ENCODE assay signal across 8 cellular contexts in the genomic region with DNA sequence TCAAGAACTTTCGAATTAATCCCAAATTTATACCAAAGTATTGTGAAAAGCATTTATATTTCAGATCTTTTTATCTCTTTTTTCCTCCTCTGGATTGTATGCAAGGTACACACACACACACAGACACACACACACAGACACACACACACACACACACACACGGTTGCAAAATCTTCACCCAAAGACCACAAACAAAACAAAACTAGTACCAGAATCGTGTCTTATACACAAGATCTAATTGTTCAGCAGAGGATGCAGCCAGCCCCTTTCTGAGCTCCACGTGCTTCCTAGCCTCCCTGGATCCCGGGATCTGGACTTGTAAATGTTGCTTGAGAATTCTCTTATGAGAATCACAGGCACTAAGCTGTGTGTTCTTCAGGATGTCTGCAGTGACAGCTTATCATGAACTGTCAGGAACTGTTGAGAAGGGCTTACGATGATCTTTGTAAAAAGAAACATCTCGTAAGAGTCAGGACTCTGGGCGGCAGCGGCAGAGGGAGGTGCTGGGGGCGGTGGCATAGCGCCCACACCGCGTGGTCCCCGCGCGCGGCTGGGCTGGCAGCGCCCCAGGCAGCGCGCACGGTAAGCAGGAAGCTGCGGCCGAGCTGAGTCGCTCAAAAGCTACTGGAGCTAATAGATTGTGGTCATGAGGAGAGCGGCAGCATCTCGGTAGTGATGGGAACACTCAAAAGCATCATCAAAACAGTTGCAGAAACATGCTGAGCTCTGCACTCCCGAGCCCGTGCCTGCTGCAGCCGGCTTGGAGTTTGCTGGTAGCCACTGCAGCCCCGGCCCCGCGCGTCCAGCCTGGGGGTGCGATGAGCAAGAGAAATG.
A peak's percentile ranks its signal among the peaks of the same experiment; 100 is the strongest.
DNase-seq lines count a peak whose midpoint lies in the region; ATAC-seq, FAIRE-seq and TF ChIP-seq lines count a peak whose summit lies in the region.

No MANE protein-coding gene starts in this region.

- H3K27me3 Mint-ChIP-seq in astrocyte (ENCODE audit: low read depth, unreplicated experiment), result peaks cover 24% of the 10 kb centered on the region

- H3K4me2 ChIP-seq in astrocyte (ENCODE audit: low read length), result peak overlapping the region; percentile 82

- H3K4me3 ChIP-seq in ACC112 (ENCODE audit: low read depth, low read length) (peak overlapping the region; percentile 43), astrocyte (ENCODE audit: insufficient read depth, low read depth, low read length) (peak overlapping the region; percentile 42)

- H3K4me1 ChIP-seq in ACC112 (ENCODE audit: control insufficient read depth, insufficient read depth, low read length, unreplicated experiment) (no peaks in the 10 kb centered on the region), astrocyte (ENCODE audit: insufficient read depth, low read length) (peaks cover 3% of the 10 kb centered on the region)

- no peak overlapping the region for H3K27ac Mint-ChIP-seq in astrocyte (ENCODE audit: unreplicated experiment)

- H3K36me3 ChIP-seq in ACC112 (ENCODE audit: insufficient read depth, low read length) (no peaks in the 10 kb centered on the region), astrocyte (ENCODE audit: insufficient read depth, low read length) (no peaks in the 10 kb centered on the region)

- no peaks in the 10 kb centered on the region for H3K9me3 ChIP-seq in astrocyte (ENCODE audit: insufficient read depth, low read depth, low read length)

- no peaks in the 10 kb centered on the region for H3K36me3 Mint-ChIP-seq in astrocyte (ENCODE audit: low read depth, unreplicated experiment)

- peak; percentile 79 for ATAC-seq in GM18873 (IDR thresholded peaks at IDR 0.05; ENCODE audit: low FRiP score, unreplicated experiment)
- peak; percentile 96 for ATAC-seq in HG03354 (IDR thresholded peaks at IDR 0.05; ENCODE audit: poor library complexity, severe bottlenecking, unreplicated experiment)
- no peak for ATAC-seq in GM19455 (IDR thresholded peaks at IDR 0.05; ENCODE audit: unreplicated experiment)

- no peaks in the 10 kb centered on the region for H3K27me3 ChIP-seq in ACC112 (ENCODE audit: insufficient read depth, low read length)
- peaks cover 4% of the 10 kb centered on the region for H3K27me3 ChIP-seq in astrocyte (ENCODE audit: insufficient read depth, low read length)

- no peaks in the 10 kb centered on the region for H3K79me2 ChIP-seq in ACC112 (ENCODE audit: control insufficient read depth, insufficient read depth, low read length, unreplicated experiment)
- H3K79me2 ChIP-seq in astrocyte (ENCODE audit: insufficient read depth, low read length), result no peaks in the 10 kb centered on the region

- peak overlapping the region; percentile 41 for H3K9ac ChIP-seq in astrocyte (ENCODE audit: low read length)

- H3K9me3 Mint-ChIP-seq in astrocyte (ENCODE audit: unreplicated experiment), result no peaks in the 10 kb centered on the region

- no peak for TF ChIP-seq CTCF in astrocyte (IDR thresholded peaks at IDR 0.05; ENCODE audit: insufficient read depth, low read depth, low read length)

- H3K4me3 Mint-ChIP-seq in astrocyte (ENCODE audit: unreplicated experiment), result peak overlapping the region; percentile 58

- no peaks in the 10 kb centered on the region for H4K20me1 ChIP-seq in astrocyte (ENCODE audit: insufficient read depth, low read length)

- peak overlapping the region; percentile 62 for H2AFZ ChIP-seq in ACC112 (ENCODE audit: low read length, unreplicated experiment)
- H2AFZ ChIP-seq in astrocyte (ENCODE audit: low read depth, low read length), result peak overlapping the region; percentile 32

- H3K4me1 Mint-ChIP-seq in astrocyte (ENCODE audit: low read depth, unreplicated experiment), result no peaks in the 10 kb centered on the region

- H3K27ac ChIP-seq in ACC112 (ENCODE audit: low read depth, low read length), result no peak overlapping the region
- H3K27ac ChIP-seq in astrocyte (ENCODE audit: low read depth, low read length), result no peak overlapping the region

- DNase-seq in T1000 (lab: John Stamatoyannopoulos, UW), result peak; percentile 77
- DNase-seq in astrocyte (ENCODE audit: low read depth), result peak; percentile 74
- DNase-seq in iPS-NIHi11 (ENCODE audit: low spot score), result peak; percentile 30
- DNase-seq in stimulated activated CD4-positive, alpha-beta T cell treated with anti-CD3 and anti-CD28 coated beads, Interleukin-15, amount 100 ng/mL, for 1 hour (ENCODE audit: low read depth in 1 of 2, low spot score in 1 of 2), result peak; percentile 57 to 79

- FAIRE-seq in astrocyte (lab: Jason Lieb, UNC), result no peak
